11 cellular contexts compared by ENCODE assay signal in genomic region chr5:150615141-150615699, GRCh38. TPM values are rescaled to one million over a fixed set of nuclear protein-coding genes. Genes with fewer than 3 reads are reported as not detected.
A peak's percentile ranks its signal among the peaks of the same experiment; 100 is the strongest.
DNase-seq lines count a peak whose midpoint lies in the region; ATAC-seq and TF ChIP-seq lines count a peak whose summit lies in the region.
"Had no signal": no experiment of that assay in that cellular context is flagged by ENCODE, and none has a peak within 500 bp of the region (broad histone marks: within the 10 kb centered on the region; RNA-seq: fewer than 3 reads in every experiment).

No MANE protein-coding gene starts in this region.

- H3K4me1 ChIP-seq in Peyer's patch, result peaks cover 0 to 79% (median 26%) of the 10 kb centered on the region in 4 donors
- H3K4me1 ChIP-seq in ovary (ENCODE audit: insufficient read depth), result peaks cover 55% of the 10 kb centered on the region

- H3K4me3 ChIP-seq in Peyer's patch, result no peak overlapping the region
- H3K4me3 ChIP-seq in fibroblast of the aortic adventitia (ENCODE audit: low read depth, low read length), result no peak overlapping the region
- H3K4me3 ChIP-seq in ovary, result no peak overlapping the region

- ATAC-seq in HG03432 (IDR thresholded peaks at IDR 0.05; ENCODE audit: unreplicated experiment), result no peak
- no peak for ATAC-seq in HG03460 (IDR thresholded peaks at IDR 0.05; ENCODE audit: unreplicated experiment)

- DNase-seq in AG20443 (ENCODE audit: low spot score) (peak; percentile 83), Peyer's patch (no peak), fibroblast of the aortic adventitia (ENCODE audit: low read depth) (peak; percentile 85), ovary (peak; percentile 74 to 82 (median 79)), NCI-H510A treated with DMSO at 0.1 percent for 48 hours (lab: John Stamatoyannopoulos, UW) (no peak)
- DNase-seq in stimulated activated CD4-positive, alpha-beta T cell treated with anti-CD3 and anti-CD28 coated beads, Interleukin-12 subunit alpha, Interleukin-12 subunit beta, amount 100 ng/mL, for 4 hours, result no peak
- DNase-seq: C1 segment of cervical spinal cord, KG1 had no signal

- H3K9me3 ChIP-seq in Peyer's patch, result no peaks in the 10 kb centered on the region
- H3K9me3 ChIP-seq in ovary, result no peaks in the 10 kb centered on the region

- peaks cover 0 to 12% (median 0%) of the 10 kb centered on the region in 3 donors for H3K36me3 ChIP-seq in Peyer's patch
- no peaks in the 10 kb centered on the region for H3K36me3 ChIP-seq in ovary

- WGBS in ovary, 3 donors, result 4 to 7% (median 5%) methylated on average over 17 of the region's 17 CpGs

- H3K27ac ChIP-seq in Peyer's patch, result peak overlapping the region; percentile 19 to 90 (median 44)
- peak overlapping the region; percentile 13 to 73 for H3K27ac ChIP-seq in ovary

- H3K27me3 ChIP-seq in Peyer's patch, result no peaks in the 10 kb centered on the region
- no peaks in the 10 kb centered on the region for H3K27me3 ChIP-seq in ovary

- TF ChIP-seq CTCF in Peyer's patch (IDR thresholded peaks at IDR 0.05) (no peak), fibroblast of the aortic adventitia (IDR thresholded peaks at IDR 0.05; ENCODE audit: insufficient read depth, low read length) (no peak), ovary (IDR thresholded peaks at IDR 0.05) (no peak)

- no peak for TF ChIP-seq EP300 in ovary (IDR thresholded peaks at IDR 0.05)

- intact Hi-C loops in ovary (cut with DNase I), result no loop called here

- TF ChIP-seq POLR2A in Peyer's patch (IDR thresholded peaks at IDR 0.05) (no peak), ovary (IDR thresholded peaks at IDR 0.05) (no peak)

RNA-seq across cellular contexts. Expression of gene SYNPO, which starts 25.2 kb away (rescaled TPM):
- total RNA-seq in Peyer's patch, result 10 to 100 TPM; 28.1 to 93.3 (median 75.8) TPM
- total RNA-seq in fibroblast of the aortic adventitia (ENCODE audit: low replicate concordance), result 3.9 and 4.6 TPM in 2 replicates
- 100 to 1,000 TPM in 3 of 7 donors, 10 to 100 TPM in 3, 1 to 10 TPM in 1; 8.3 to 174 (median 70.2) TPM for total RNA-seq in ovary
- 10 to 100 TPM; 31.0 to 86.9 TPM for polyA plus RNA-seq in ovary

RNA-seq across cellular contexts. Expression of gene MYOZ3, which starts 45.8 kb away (rescaled TPM):
- under 1 TPM in 1 of 4 donors, not detected in 3; 0.54 TPM for total RNA-seq in Peyer's patch
- total RNA-seq in fibroblast of the aortic adventitia (ENCODE audit: low replicate concordance), result 0.16 and 0.72 TPM in 2 replicates
- 1 to 10 TPM in 4 of 7 donors, under 1 TPM in 3; 0.36 to 2.6 (median 1.2) TPM for total RNA-seq in ovary
- polyA plus RNA-seq in ovary, result 1 to 10 TPM; 1.6 to 2.7 TPM
- total RNA-seq: RPMI7951 had no signal

Comparison
In these comparisons a context has a peak if more than half of its experiments do, and no peak if none do; other contexts are left out.
1. DNase-seq: peak in AG20443 (single experiment), fibroblast of the aortic adventitia (single experiment) and ovary (5 of 5); none in Peyer's patch (0 of 3), NCI-H510A treated with DMSO at 0.1 percent for 48 hours (single experiment) and stimulated activated CD4-positive, alpha-beta T cell treated with anti-CD3 and anti-CD28 coated beads, Interleukin-12 subunit alpha, Interleukin-12 subunit beta, amount 100 ng/mL, for 4 hours (single experiment).